Comparison of ENCODE assay signal across 1 cellular context in genomic region chr1:32798191-32798590, GRCh38.
TF ChIP-seq lines count a peak whose summit lies in the region.

No MANE protein-coding gene starts in this region.

TF ChIP-seq in GM23338, 12 proteins besides CTCF, POLR2A, EP300 and RAD21 (continued from another document):
- no peak for TF ChIP-seq ZNF462 (CRISPR knock-in tag; IDR thresholded peaks at IDR 0.05)
- no peak for TF ChIP-seq ZNF114 (CRISPR knock-in tag; IDR thresholded peaks at IDR 0.05)
